1 cellular context compared by ENCODE assay signal in genomic region chr1:39789571-39790110, GRCh38.
TF ChIP-seq lines count a peak whose summit lies in the region.

No MANE protein-coding gene starts in this region.

TF ChIP-seq in HepG2, 621 proteins besides CTCF, POLR2A, EP300 and RAD21:
- no peak for TF ChIP-seq ZFP36L2 (CRISPR knock-in tag; IDR thresholded peaks at IDR 0.05)
- peak; percentile 29; the same call in 1 of the 2 replicates for TF ChIP-seq NFKB2 (CRISPR knock-in tag; IDR thresholded peaks at IDR 0.05; ENCODE audit: borderline replicate concordance)
